19 cellular contexts compared by ENCODE assay signal in the genomic region with DNA sequence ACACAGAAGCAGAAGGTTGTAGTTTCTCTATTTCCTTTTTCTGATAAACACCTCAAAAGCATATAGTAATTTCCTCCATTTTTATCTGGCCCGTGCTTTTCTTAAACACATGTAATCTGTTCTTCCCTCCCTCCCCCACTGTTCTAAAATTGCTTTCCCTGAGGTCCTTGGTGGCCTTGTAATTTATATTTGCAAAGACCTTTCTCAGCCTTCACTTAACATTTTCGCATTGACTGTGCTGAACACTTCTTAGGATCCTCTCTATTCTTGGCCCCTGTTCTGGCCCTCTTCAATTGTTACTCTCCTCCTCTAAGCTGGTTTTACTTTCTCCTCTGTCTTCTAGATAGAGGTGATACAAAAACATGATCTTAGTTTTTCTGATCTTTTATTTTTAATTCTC. TPM values are rescaled to one million over a fixed set of nuclear protein-coding genes. Genes with fewer than 3 reads are reported as not detected.
DNase-seq lines count a peak whose midpoint lies in the region; ATAC-seq, FAIRE-seq and TF ChIP-seq lines count a peak whose summit lies in the region.
"Had no signal": no experiment of that assay in that cellular context is flagged by ENCODE, and none has a peak within 500 bp of the region (broad histone marks: within the 10 kb centered on the region; RNA-seq: fewer than 3 reads in every experiment).

No MANE protein-coding gene starts in this region.

- H3K4me1 ChIP-seq in OCI-LY3 (ENCODE audit: low read length): peaks cover 69% of the 10 kb centered on the region
- H3K4me1 ChIP-seq in esophagus squamous epithelium: no peaks in the 10 kb centered on the region
- H3K4me1 ChIP-seq: A549, Caco-2, Peyer's patch had no signal

- DNase-seq in GM12891 (ENCODE audit: insufficient read length, low spot score) (no peak), DMS114 treated with DMSO at 0.1 percent for 48 hours (lab: John Stamatoyannopoulos, UW; ENCODE audit: unreplicated experiment) (no peak), ecto neural progenitor cell (ENCODE audit: low spot score) (no peak), kidney glomerular epithelial cell (lab: John Stamatoyannopoulos, UW) (no peak), esophagus squamous epithelium (lab: John Stamatoyannopoulos, UW) (no peak)
- DNase-seq: Caco-2, NCI-H1694, NCI-H446, Peyer's patch, Right ventricle myocardium superior, SK-N-SH, T-helper 17 cell had no signal

- H2AFZ ChIP-seq in OCI-LY3 (ENCODE audit: low read depth, low read length): peak overlapping the region; percentile 10

- peak; percentile 33 for FAIRE-seq in GM12891 (lab: Jason Lieb, UNC)
- FAIRE-seq: A549, H54, HTR-8/SVneo had no signal

- H3K27ac ChIP-seq in OCI-LY3 (ENCODE audit: low read length): peak overlapping the region; percentile 87
- no peak overlapping the region for H3K27ac ChIP-seq in esophagus squamous epithelium
- H3K27ac ChIP-seq: A549, Peyer's patch had no signal

- TF ChIP-seq CTCF in OCI-LY3 (IDR thresholded peaks at IDR 0.05; ENCODE audit: low read depth, low read length): no peak
- no peak for TF ChIP-seq CTCF in esophagus squamous epithelium (IDR thresholded peaks at IDR 0.05)

- no peaks in the 10 kb centered on the region for H4K20me1 ChIP-seq in OCI-LY3 (ENCODE audit: insufficient read depth, low read length)

- 88 to 91% methylated on average over 2 of the region's 2 CpGs for WGBS in esophagus squamous epithelium, 2 donors

- H3K4me3 ChIP-seq in OCI-LY3 (ENCODE audit: low read length) (peak overlapping the region; percentile 25), esophagus squamous epithelium (no peak overlapping the region)
- H3K4me3 ChIP-seq: A549, Peyer's patch had no signal

- TF ChIP-seq POLR2A in GM12891 (IDR thresholded peaks at IDR 0.05; ENCODE audit: low read depth, low read length): no peak
- TF ChIP-seq POLR2A in esophagus squamous epithelium (IDR thresholded peaks at IDR 0.05): no peak

- intact Hi-C loops in esophagus squamous epithelium (cut with DNase I): no loop called here

- H3K9me3 ChIP-seq in OCI-LY3 (ENCODE audit: insufficient read depth, low read length) (no peaks in the 10 kb centered on the region), esophagus squamous epithelium (no peaks in the 10 kb centered on the region)
- H3K9me3 ChIP-seq: A549, Caco-2, Peyer's patch, SK-N-SH had no signal

- H3K27me3 ChIP-seq in OCI-LY3 (ENCODE audit: low read depth, low read length) (no peaks in the 10 kb centered on the region), esophagus squamous epithelium (no peaks in the 10 kb centered on the region)
- H3K27me3 ChIP-seq: Peyer's patch had no signal

- ATAC-seq in GM21360 (IDR thresholded peaks at IDR 0.05; ENCODE audit: unreplicated experiment) (peak; percentile 36), HG02884 (IDR thresholded peaks at IDR 0.05; ENCODE audit: unreplicated experiment) (peak; percentile 51)
- ATAC-seq: A549, T-helper 17 cell had no signal

- H3K9ac ChIP-seq in OCI-LY3 (ENCODE audit: low read length): peak overlapping the region; percentile 51
- H3K9ac ChIP-seq: SK-N-SH had no signal

- no peaks in the 10 kb centered on the region for H3K79me2 ChIP-seq in OCI-LY3 (ENCODE audit: low read length)

- peak overlapping the region; percentile 66 for H3K4me2 ChIP-seq in OCI-LY3 (ENCODE audit: low read length)
- H3K4me2 ChIP-seq: A549, SK-N-SH had no signal

- H3K36me3 ChIP-seq in OCI-LY3 (replicated peaks; ENCODE audit: low read depth, low read length) (no peaks in the 10 kb centered on the region), esophagus squamous epithelium (no peaks in the 10 kb centered on the region)
- H3K36me3 ChIP-seq: Peyer's patch had no signal

TF ChIP-seq in GM12891, 5 proteins besides CTCF, POLR2A, EP300 and RAD21:
- TF ChIP-seq TAF1 (IDR thresholded peaks at IDR 0.05; ENCODE audit: low read depth, low read length): no peak
- no peak for TF ChIP-seq SPI1 (IDR thresholded peaks at IDR 0.05; ENCODE audit: low read depth, low read length)
- TF ChIP-seq PAX5 (IDR thresholded peaks at IDR 0.05; ENCODE audit: insufficient read depth, low read length, severe bottlenecking): no peak
- TF ChIP-seq POU2F2 (IDR thresholded peaks at IDR 0.05; ENCODE audit: low read depth, low read length): no peak
- no peak for TF ChIP-seq POLR2AphosphoS5 (IDR thresholded peaks at IDR 0.05; ENCODE audit: low read depth, low read length)

RNA-seq across cellular contexts. Expression of a gene that starts 28.3 kb away (rescaled TPM):
- polyA plus RNA-seq in GM12891 (2012; ENCODE audit: low read depth, missing spikeins): not detected
- 1 to 10 TPM in 1 of 4 donors, not detected in 3; 1.2 TPM for total RNA-seq in esophagus squamous epithelium
- total RNA-seq: Caco-2, G401, T-helper 17 cell had no signal
- polyA plus RNA-seq: A549 had no signal
